19 cellular contexts compared by ENCODE assay signal in genomic region chr9:18489861-18490260, GRCh38. TPM values are rescaled to one million over a fixed set of nuclear protein-coding genes. Genes with fewer than 3 reads are reported as not detected.
A peak's percentile ranks its signal among the peaks of the same experiment; 100 is the strongest.
DNase-seq lines count a peak whose midpoint lies in the region; ATAC-seq, FAIRE-seq and TF ChIP-seq lines count a peak whose summit lies in the region.
"Had no signal": no experiment of that assay in that cellular context is flagged by ENCODE, and none has a peak within 500 bp of the region (broad histone marks: within the 10 kb centered on the region; RNA-seq: fewer than 3 reads in every experiment).

No MANE protein-coding gene starts in this region.

- H3K9me3 ChIP-seq in astrocyte (ENCODE audit: insufficient read depth, low read depth, low read length) = no peaks in the 10 kb centered on the region
- H3K9me3 ChIP-seq in tibial artery = no peaks in the 10 kb centered on the region
- H3K9me3 ChIP-seq: body of pancreas had no signal

- H3K4me3 Mint-ChIP-seq in astrocyte (ENCODE audit: unreplicated experiment) = no peak overlapping the region
- H3K4me3 Mint-ChIP-seq: activated T-helper 17 cell treated with anti-CD3 and anti-CD28 coated beads, Interleukin-2, amount 50 U/mL, for 72 hours; CD8-positive, alpha-beta memory T cell; effector memory CD8-positive, alpha-beta T cell; naive thymus-derived CD4-positive, alpha-beta T cell; stimulated activated naive B cell treated with anti-CD40 and anti-IgM and Interleukin-4, amounts not matched to agents 10 μg/mL and 1 μg/mL and 100 μg/mL, for 72 hours had no signal

- H3K79me2 ChIP-seq in astrocyte (ENCODE audit: insufficient read depth, low read length) = peaks cover 68% of the 10 kb centered on the region

- H3K27ac ChIP-seq in astrocyte (ENCODE audit: low read depth, low read length) = peak overlapping the region; percentile 99
- peak overlapping the region; percentile 43 to 70 for H3K27ac ChIP-seq in tibial artery
- H3K27ac ChIP-seq: body of pancreas had no signal

- no peaks in the 10 kb centered on the region for H3K27me3 ChIP-seq in astrocyte (ENCODE audit: insufficient read depth, low read length)
- no peaks in the 10 kb centered on the region for H3K27me3 ChIP-seq in tibial artery
- H3K27me3 ChIP-seq: body of pancreas had no signal

- H4K20me1 ChIP-seq in astrocyte (ENCODE audit: insufficient read depth, low read length) = no peaks in the 10 kb centered on the region

- H3K27ac Mint-ChIP-seq in astrocyte (ENCODE audit: unreplicated experiment) = no peak overlapping the region
- H3K27ac Mint-ChIP-seq: activated T-helper 17 cell treated with anti-CD3 and anti-CD28 coated beads, Interleukin-2, amount 50 U/mL, for 72 hours; CD8-positive, alpha-beta memory T cell; effector memory CD8-positive, alpha-beta T cell; naive thymus-derived CD4-positive, alpha-beta T cell; stimulated activated naive B cell treated with anti-CD40 and anti-IgM and Interleukin-4, amounts not matched to agents 10 μg/mL and 1 μg/mL and 100 μg/mL, for 72 hours had no signal

- H2AFZ ChIP-seq in astrocyte (ENCODE audit: low read depth, low read length) = no peak overlapping the region

- no peaks in the 10 kb centered on the region for H3K27me3 Mint-ChIP-seq in astrocyte (ENCODE audit: low read depth, unreplicated experiment)
- H3K27me3 Mint-ChIP-seq: CD8-positive, alpha-beta memory T cell; effector memory CD8-positive, alpha-beta T cell; stimulated activated naive B cell treated with anti-CD40 and anti-IgM and Interleukin-4, amounts not matched to agents 10 μg/mL and 1 μg/mL and 100 μg/mL, for 72 hours had no signal

- H3K4me3 ChIP-seq in astrocyte (ENCODE audit: insufficient read depth, low read depth, low read length) = peak overlapping the region; percentile 25
- no peak overlapping the region for H3K4me3 ChIP-seq in tibial artery
- H3K4me3 ChIP-seq: body of pancreas had no signal

- no peaks in the 10 kb centered on the region for H3K36me3 ChIP-seq in astrocyte (ENCODE audit: insufficient read depth, low read length)
- no peaks in the 10 kb centered on the region for H3K36me3 ChIP-seq in tibial artery

- DNase-seq in HK-2 (ENCODE audit: unreplicated experiment) (peak; percentile 4), astrocyte (ENCODE audit: low read depth) (peak; percentile 83), iris pigment epithelial cell (ENCODE audit: low read depth) (peak; percentile 66), tibial artery (no peak), NCI-H2227 (lab: John Stamatoyannopoulos, UW; ENCODE audit: unreplicated experiment) (no peak), cardiac septum (ENCODE audit: low spot score) (no peak), inferior parietal cortex (ENCODE audit: extremely low spot score) (no peak)
- DNase-seq: activated CD4-positive, alpha-beta T cell treated with anti-CD3 and anti-CD28 coated beads, Interleukin-2, amount 50 U/mL, for 4 hours; CD8-positive, alpha-beta memory T cell; effector memory CD8-positive, alpha-beta T cell; head of caudate nucleus; naive thymus-derived CD4-positive, alpha-beta T cell; NCI-H2029; SHP77; stimulated activated CD4-positive, alpha-beta T cell treated with anti-CD3 and anti-CD28 coated beads, Interleukin-4, amount 100 ng/mL, for 1 hour; stimulated activated naive B cell treated with anti-CD40 and anti-IgM and Interleukin-4, amounts not matched to agents 10 μg/mL and 1 μg/mL and 100 μg/mL, for 72 hours had no signal

- peak overlapping the region; percentile 89 for H3K9ac ChIP-seq in astrocyte (ENCODE audit: low read length)

- H3K4me1 Mint-ChIP-seq in astrocyte (ENCODE audit: low read depth, unreplicated experiment) = peaks cover 37% of the 10 kb centered on the region
- H3K4me1 Mint-ChIP-seq: activated T-helper 17 cell treated with anti-CD3 and anti-CD28 coated beads, Interleukin-2, amount 50 U/mL, for 72 hours; CD8-positive, alpha-beta memory T cell; naive thymus-derived CD4-positive, alpha-beta T cell; stimulated activated naive B cell treated with anti-CD40 and anti-IgM and Interleukin-4, amounts not matched to agents 10 μg/mL and 1 μg/mL and 100 μg/mL, for 72 hours had no signal

- intact Hi-C loops in tibial artery (cut with DNase I; ENCODE audit: low total_unique reads) (no loop called here), cardiac septum (cut with DNase I) (no loop called here)

- no peaks in the 10 kb centered on the region for H3K9me3 Mint-ChIP-seq in astrocyte (ENCODE audit: unreplicated experiment)
- H3K9me3 Mint-ChIP-seq: activated T-helper 17 cell treated with anti-CD3 and anti-CD28 coated beads, Interleukin-2, amount 50 U/mL, for 72 hours; CD8-positive, alpha-beta memory T cell; stimulated activated naive B cell treated with anti-CD40 and anti-IgM and Interleukin-4, amounts not matched to agents 10 μg/mL and 1 μg/mL and 100 μg/mL, for 72 hours had no signal

- H3K4me1 ChIP-seq in astrocyte (ENCODE audit: insufficient read depth, low read length) (peaks cover 76% of the 10 kb centered on the region), tibial artery (peaks cover 0 to 42% (median 15%) of the 10 kb centered on the region in 4 donors)
- H3K4me1 ChIP-seq: body of pancreas had no signal

- peak overlapping the region; percentile 79 for H3K4me2 ChIP-seq in astrocyte (ENCODE audit: low read length)

- no peaks in the 10 kb centered on the region for H3K36me3 Mint-ChIP-seq in astrocyte (ENCODE audit: low read depth, unreplicated experiment)
- H3K36me3 Mint-ChIP-seq: CD8-positive, alpha-beta memory T cell; naive thymus-derived CD4-positive, alpha-beta T cell; stimulated activated naive B cell treated with anti-CD40 and anti-IgM and Interleukin-4, amounts not matched to agents 10 μg/mL and 1 μg/mL and 100 μg/mL, for 72 hours had no signal

- TF ChIP-seq CTCF in astrocyte (IDR thresholded peaks at IDR 0.05; ENCODE audit: insufficient read depth, low read depth, low read length) = no peak
- TF ChIP-seq CTCF in tibial artery (IDR thresholded peaks at IDR 0.05) = no peak

- FAIRE-seq in astrocyte (lab: Jason Lieb, UNC) = peak; percentile 93

- ATAC-seq in GM21619 (IDR thresholded peaks at IDR 0.05; ENCODE audit: unreplicated experiment) = no peak
- ATAC-seq: activated T-helper 17 cell treated with anti-CD3 and anti-CD28 coated beads, Interleukin-2, amount 50 U/mL, for 72 hours; effector memory CD8-positive, alpha-beta T cell; naive thymus-derived CD4-positive, alpha-beta T cell; stimulated activated naive B cell treated with anti-CD40 and anti-IgM and Interleukin-4, amounts not matched to agents 10 μg/mL and 1 μg/mL and 100 μg/mL, for 72 hours had no signal

RNA-seq across cellular contexts. Expression of gene ADAMTSL1, which starts 15.9 kb away (rescaled TPM):
- 11.4 and 12.6 TPM in 2 replicates for total RNA-seq in astrocyte
- 2.1 TPM for total RNA-seq in cardiac septum
- total RNA-seq: activated T-helper 17 cell treated with anti-CD3 and anti-CD28 coated beads, Interleukin-2, amount 50 U/mL, for 72 hours; CD8-positive, alpha-beta memory T cell; naive thymus-derived CD4-positive, alpha-beta T cell had no signal

Comparison
In these comparisons a context has a peak if more than half of its experiments do, and no peak if none do; other contexts are left out.
1. DNase-seq: peak in HK-2 (single experiment), astrocyte (single experiment) and iris pigment epithelial cell (single experiment); none in tibial artery (0 of 2), NCI-H2227 (single experiment), cardiac septum (single experiment) and inferior parietal cortex (single experiment).